1 cellular context compared by ENCODE assay signal in the genomic region with DNA sequence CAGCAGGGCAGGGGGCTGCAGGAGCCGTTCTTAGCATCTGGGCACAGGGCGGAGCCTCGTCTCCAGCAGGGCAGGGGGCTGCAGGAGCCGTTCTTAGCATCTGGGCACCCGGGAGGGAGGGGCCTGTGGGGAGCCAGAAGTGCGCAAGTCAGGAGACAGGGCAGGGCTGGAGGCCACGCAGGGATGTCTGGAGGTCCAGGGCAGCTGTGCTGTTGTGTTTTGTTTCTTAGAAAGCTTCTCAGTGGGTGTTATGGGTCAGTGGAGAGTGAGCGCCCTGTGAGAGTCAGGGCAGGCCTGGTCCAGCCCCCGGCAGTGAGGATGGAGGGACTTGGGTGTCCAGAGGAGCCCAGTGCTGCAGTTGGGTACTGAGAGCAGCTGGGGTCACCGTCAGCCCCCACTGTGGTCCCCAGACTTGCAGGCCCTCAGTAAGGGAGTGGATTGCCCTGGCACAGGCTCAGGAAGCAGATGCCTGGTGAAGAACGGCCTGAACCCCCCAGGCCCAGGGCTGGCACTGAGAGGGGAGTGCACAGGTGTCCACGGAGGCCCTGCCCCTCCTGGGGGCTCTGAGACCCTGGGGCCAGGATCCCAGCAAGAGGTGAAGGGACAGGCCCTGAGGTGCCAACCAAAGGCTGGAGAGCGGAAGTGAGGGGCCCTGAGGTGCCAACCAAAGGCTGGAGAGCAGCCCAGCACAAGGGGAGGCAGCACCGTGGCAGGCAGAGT.
TF ChIP-seq lines count a peak whose summit lies in the region.

No MANE protein-coding gene starts in this region.

TF ChIP-seq in GM23338, 12 proteins besides CTCF, POLR2A, EP300 and RAD21 (continued from another document):
- TF ChIP-seq REST (IDR thresholded peaks at IDR 0.05; ENCODE audit: unreplicated experiment) (no peak), ETS1 (IDR thresholded peaks at IDR 0.05) (no peak), POLR2AphosphoS5 (IDR thresholded peaks at IDR 0.05; ENCODE audit: low read depth) (no peak), ZNF114 (CRISPR knock-in tag; IDR thresholded peaks at IDR 0.05) (no peak), EZH2phosphoT487 (IDR thresholded peaks at IDR 0.05; ENCODE audit: unreplicated experiment) (no peak), EZH2 (IDR thresholded peaks at IDR 0.05; ENCODE audit: low read depth, unreplicated experiment) (no peak), ZNF331 (CRISPR knock-in tag; IDR thresholded peaks at IDR 0.05; ENCODE audit: low read depth) (no peak), NANOG (IDR thresholded peaks at IDR 0.05; ENCODE audit: borderline replicate concordance) (no peak), CREB1 (CRISPR knock-in tag; IDR thresholded peaks at IDR 0.05; ENCODE audit: low read depth) (no peak)
